In genomic region chr12:56165369-56165768, GRCh38 we compare ENCODE assay signal across 13 cellular contexts. TPM values are rescaled to one million over a fixed set of nuclear protein-coding genes. Genes with fewer than 3 reads are reported as not detected.
DNase-seq lines count a peak whose midpoint lies in the region; ATAC-seq, FAIRE-seq and TF ChIP-seq lines count a peak whose summit lies in the region.
"Had no signal": no experiment of that assay in that cellular context is flagged by ENCODE, and none has a peak within 500 bp of the region (broad histone marks: within the 10 kb centered on the region; RNA-seq: fewer than 3 reads in every experiment).

No MANE protein-coding gene starts in this region.

- H2AFZ ChIP-seq in IMR-90 (replicated peaks; ENCODE audit: low read length, poor library complexity): no peak overlapping the region

- peaks cover 14 to 43% of the 10 kb centered on the region in 2 experiments for H3K79me1 ChIP-seq in IMR-90 (ENCODE audit: low read depth in 1 of 2, low read length in 2 of 2)

- H3K9me3 Mint-ChIP-seq in CD4-positive, alpha-beta T cell: no peaks in the 10 kb centered on the region
- H3K9me3 Mint-ChIP-seq: activated T-helper 2 cell treated with anti-CD3 and anti-CD28 coated beads, Interferon-gamma antibody, Interleukin-2, Interleukin-4, amounts not matched to agents 10 μg/mL and 5 μg/mL and 100 μg/mL, durations not matched to agents 14 hours and 24 hours and 36 hours; IgD-negative memory B cell had no signal

- no peak overlapping the region for H2BK15ac ChIP-seq in IMR-90 (ENCODE audit: low read depth, low read length)

- intact Hi-C loops in CD4-positive, alpha-beta T cell (cut with DNase I, micrococcal nuclease): no loop called here
- intact Hi-C loops in IMR-90 (cut with micrococcal nuclease): no loop called here
- intact Hi-C loops in lower lobe of right lung (cut with DNase I): no loop called here

- peaks cover 48% of the 10 kb centered on the region for H4K20me1 ChIP-seq in IMR-90 (ENCODE audit: insufficient read depth, low read length)

- peaks cover 11% of the 10 kb centered on the region for H3K4me1 Mint-ChIP-seq in CD4-positive, alpha-beta T cell (ENCODE audit: low read depth)

- no peak overlapping the region for H4K5ac ChIP-seq in IMR-90 (ENCODE audit: low read depth, low read length)

- H3K4me1 ChIP-seq in IMR-90 (ENCODE audit: control insufficient read depth, insufficient read depth, low read length) (peaks cover 7% of the 10 kb centered on the region; the same call in 1 of the 2 replicates), lower lobe of right lung (peaks cover 28% of the 10 kb centered on the region)

- H3K36me3 ChIP-seq in IMR-90 (ENCODE audit: control insufficient read depth, insufficient read depth, low read length) (peaks cover 82% of the 10 kb centered on the region), lower lobe of right lung (peaks cover 98% of the 10 kb centered on the region)
- H3K36me3 ChIP-seq: uterus had no signal

- no peak for DNase-seq in CD4-positive, alpha-beta T cell
- DNase-seq in IMR-90 (no peak), lower lobe of right lung (no peak), urothelium cell line (ENCODE audit: low spot score) (no peak), GM20000 (ENCODE audit: low spot score) (no peak), NCI-H345 (lab: John Stamatoyannopoulos, UW) (no peak)
- DNase-seq: caudate nucleus, NCI-H1694, spleen, uterus had no signal

- TF ChIP-seq CTCF in CD4-positive, alpha-beta T cell (IDR thresholded peaks at IDR 0.05): no peak
- no peak for TF ChIP-seq CTCF in IMR-90 (conservative IDR thresholded peaks at IDR 0.05; ENCODE audit: low read depth, low read length)
- no peak for TF ChIP-seq CTCF in lower lobe of right lung (IDR thresholded peaks at IDR 0.05)
- TF ChIP-seq CTCF in GM20000 (IDR thresholded peaks at IDR 0.05; ENCODE audit: extremely low read depth, missing control alignments): no peak

- H3K18ac ChIP-seq in IMR-90 (ENCODE audit: low read depth, low read length): no peak overlapping the region

- POLR2A ChIA-PET in CD4-positive, alpha-beta T cell (lab: Charles Lee): interaction anchor here (0.8 to 1.1 kb wide), 4 partner anchors 10 to 38 kb away, joined by 3 to 5 read pairs (median 4); partner anchors contain the start of gene SMARCC2
- POLR2A ChIA-PET in IMR-90 (lab: Charles Lee; ENCODE audit: unreplicated experiment): interaction anchor here (0.5 kb wide), 1 partner anchor 14 kb away, joined by 3 read pairs; no protein-coding TSS in a partner anchor

- peak overlapping the region; percentile 29 for H2AK9ac ChIP-seq in IMR-90 (replicated peaks; ENCODE audit: low read depth, low read length, poor library complexity)

- no peaks in the 10 kb centered on the region for H3K27me3 ChIP-seq in CD4-positive, alpha-beta T cell (ENCODE audit: control insufficient read depth, insufficient read depth, low read length)
- H3K27me3 ChIP-seq in IMR-90 (ENCODE audit: control insufficient read depth, insufficient read depth, low read length) (no peaks in the 10 kb centered on the region), lower lobe of right lung (ENCODE audit: low read depth) (no peaks in the 10 kb centered on the region)
- H3K27me3 ChIP-seq: spleen, uterus had no signal

- H3K4me3 ChIP-seq in IMR-90 (ENCODE audit: insufficient read depth, low read depth, low read length) (no peak overlapping the region), lower lobe of right lung (no peak overlapping the region)
- H3K4me3 ChIP-seq: spleen, uterus had no signal

- no peak overlapping the region for H2BK5ac ChIP-seq in IMR-90 (ENCODE audit: low read depth, low read length, poor library complexity, severe bottlenecking)

- H3K27me3 Mint-ChIP-seq in CD4-positive, alpha-beta T cell: no peaks in the 10 kb centered on the region
- H3K27me3 Mint-ChIP-seq: IgD-negative memory B cell had no signal

- no peak overlapping the region for H2BK120ac ChIP-seq in IMR-90 (ENCODE audit: low read depth, low read length)

- CTCF ChIA-PET in CD4-positive, alpha-beta T cell (lab: Charles Lee): interaction anchor here (1.7 kb wide), 1 partner anchor 24 kb away, joined by 5 read pairs; the partner anchor contains the start of gene SMARCC2
- CTCF ChIA-PET in IMR-90 (lab: Yijun Ruan, JAX): interaction anchor here (1.0 kb wide), 1 partner anchor 24 kb away, joined by 4 read pairs; the partner anchor contains the start of gene SMARCC2

- 80% methylated on average over 1 of the region's 4 CpGs; no CpG with 5 or more reads in 1 of the 2 experiments for WGBS in IMR-90 (ENCODE audit: extremely low coverage in 2 of 2, insufficient read length in 1 of 2), 2 experiments

- H3K27ac ChIP-seq in CD4-positive, alpha-beta T cell (ENCODE audit: low read depth, low read length): no peak overlapping the region
- H3K27ac ChIP-seq in IMR-90 (ENCODE audit: insufficient read depth, low read length) (no peak overlapping the region), lower lobe of right lung (no peak overlapping the region)
- H3K27ac ChIP-seq: C4-2B had no signal

- dilution Hi-C loops in IMR-90 (cut with HindIII; ENCODE audit: low sequenced_read_pairs, unreplicated experiment): no loop called here

- H3K27ac Mint-ChIP-seq in CD4-positive, alpha-beta T cell: peak overlapping the region; percentile 24
- H3K27ac Mint-ChIP-seq: activated T-helper 2 cell treated with anti-CD3 and anti-CD28 coated beads, Interferon-gamma antibody, Interleukin-2, Interleukin-4, amounts not matched to agents 10 μg/mL and 5 μg/mL and 100 μg/mL, durations not matched to agents 14 hours and 24 hours and 36 hours; IgD-negative memory B cell had no signal

- BruUV-seq in IMR-90 (replicated peaks; lab: Mats Ljungman, UMichigan): no TSS peak

- no peak overlapping the region for H3K9ac ChIP-seq in IMR-90 (ENCODE audit: low read depth, low read length)

- no peak for ATAC-seq in CD4-positive, alpha-beta T cell (ENCODE audit: poor library complexity)
- ATAC-seq in IMR-90 (ENCODE audit: low read depth) (peak; percentile 3), lower lobe of right lung (peak; percentile 1 to 8)

- in situ Hi-C loops in IMR-90 (cut with MboI; ENCODE audit: low sequenced_read_pairs): no loop called here

- no peak overlapping the region for H3K14ac ChIP-seq in IMR-90 (replicated peaks; ENCODE audit: low read depth, low read length)

- no peak overlapping the region for H3K4me2 ChIP-seq in IMR-90 (ENCODE audit: low read depth, low read length)

- no peak overlapping the region for H2BK20ac ChIP-seq in IMR-90 (ENCODE audit: low read depth, low read length)

- H3K4ac ChIP-seq in IMR-90 (ENCODE audit: low read depth, low read length): no peak overlapping the region

- no peak for FAIRE-seq in urothelium cell line (lab: Jason Lieb, UNC)

- H3K36me3 Mint-ChIP-seq in CD4-positive, alpha-beta T cell (ENCODE audit: low read depth): peaks cover 85% of the 10 kb centered on the region

- H3K9me1 ChIP-seq in IMR-90 (ENCODE audit: insufficient read depth, low read length): no peaks in the 10 kb centered on the region; the same call in 1 of the 2 replicates

- H2AK5ac ChIP-seq in IMR-90 (ENCODE audit: low read depth, low read length): no peak overlapping the region

- peak overlapping the region; percentile 40; the same call in 1 of the 2 replicates for H3K23ac ChIP-seq in IMR-90 (ENCODE audit: low read depth, low read length)

- no peak overlapping the region for H3K4me3 Mint-ChIP-seq in CD4-positive, alpha-beta T cell
- H3K4me3 Mint-ChIP-seq: IgD-negative memory B cell had no signal

- H4K8ac ChIP-seq in IMR-90 (ENCODE audit: low read depth in 2 of 2, low read length in 2 of 2): peak overlapping the region in 1 of 2 experiments; percentile 3; a peak in 1 of 4 replicates

- H4K91ac ChIP-seq in IMR-90 (ENCODE audit: insufficient read depth, low read depth, low read length): no peak overlapping the region

- TF ChIP-seq RAD21 in IMR-90 (IDR thresholded peaks at IDR 0.05; ENCODE audit: low read length): no peak

- no peak overlapping the region for H3K56ac ChIP-seq in IMR-90 (ENCODE audit: extremely low read depth, insufficient read depth, low read length)

- TF ChIP-seq POLR2A in IMR-90 (IDR thresholded peaks at IDR 0.05; ENCODE audit: low read depth, low read length): no peak

- no peaks in the 10 kb centered on the region for H3K9me3 ChIP-seq in CD4-positive, alpha-beta T cell (ENCODE audit: control insufficient read depth, low read length)
- H3K9me3 ChIP-seq in IMR-90 (ENCODE audit: control insufficient read depth, insufficient read depth, low read length) (no peaks in the 10 kb centered on the region), lower lobe of right lung (no peaks in the 10 kb centered on the region)
- H3K9me3 ChIP-seq: spleen, uterus had no signal

TF ChIP-seq in IMR-90, 13 proteins besides CTCF, POLR2A, EP300 and RAD21 (continues in another document):
- TF ChIP-seq RCOR1 (IDR thresholded peaks at IDR 0.05; ENCODE audit: insufficient replicate concordance, low read length) (no peak), NFE2L2 (IDR thresholded peaks at IDR 0.05; ENCODE audit: low read depth, low read length) (no peak)

RNA-seq across cellular contexts. Expression of gene MYL6, which starts 7.2 kb away (rescaled TPM):
- 100 to 1,000 TPM; 670 to 673 TPM for total RNA-seq in CD4-positive, alpha-beta T cell
- total RNA-seq in IMR-90 (2012; rRNA removed): 4,816 and 6,155 TPM in 2 replicates
- 6,979 and 8,569 TPM in 2 replicates for polyA plus RNA-seq in IMR-90 (2012; rRNA removed)
- polyA plus RNA-seq in IMR-90 (2012; cell fraction: cytosol; rRNA removed): 4,737 and 9,751 TPM in 2 replicates
- 1,664 and 4,642 TPM in 2 replicates for polyA plus RNA-seq in IMR-90 (2012; cell fraction: nucleus; rRNA removed; ENCODE audit: low replicate concordance)
- total RNA-seq in lower lobe of right lung: 1,292 TPM

RNA-seq across cellular contexts. Expression of gene MYL6B, which starts 13.0 kb away (rescaled TPM):
- 1 to 10 TPM; 6.2 to 6.4 TPM for total RNA-seq in CD4-positive, alpha-beta T cell
- total RNA-seq in IMR-90 (2012; rRNA removed): 78.3 and 90.0 TPM in 2 replicates
- polyA plus RNA-seq in IMR-90 (2012; rRNA removed): 112 and 117 TPM in 2 replicates
- 121 and 135 TPM in 2 replicates for polyA plus RNA-seq in IMR-90 (2012; cell fraction: cytosol; rRNA removed)
- 47.4 and 68.8 TPM in 2 replicates for polyA plus RNA-seq in IMR-90 (2012; cell fraction: nucleus; rRNA removed; ENCODE audit: low replicate concordance)
- 21.4 TPM for total RNA-seq in lower lobe of right lung

RNA-seq across cellular contexts. Expression of gene SMARCC2, which starts 23.9 kb away (rescaled TPM):
- total RNA-seq in CD4-positive, alpha-beta T cell: 100 to 1,000 TPM; 104 to 109 TPM
- total RNA-seq in IMR-90 (2012; rRNA removed) (41.4 and 42.3 TPM in 2 replicates), lower lobe of right lung (115 TPM)
- 43.8 and 44.3 TPM in 2 replicates for polyA plus RNA-seq in IMR-90 (2012; rRNA removed)
- polyA plus RNA-seq in IMR-90 (2012; cell fraction: cytosol; rRNA removed): 13.3 and 20.0 TPM in 2 replicates
- polyA plus RNA-seq in IMR-90 (2012; cell fraction: nucleus; rRNA removed; ENCODE audit: low replicate concordance): 107 and 224 TPM in 2 replicates

RNA-seq across cellular contexts. Expression of gene ESYT1, which starts 37.3 kb away (rescaled TPM):
- 10 to 100 TPM; 88.5 to 90.3 TPM for total RNA-seq in CD4-positive, alpha-beta T cell
- total RNA-seq in IMR-90 (2012; rRNA removed) (137 and 150 TPM in 2 replicates), lower lobe of right lung (114 TPM)
- polyA plus RNA-seq in IMR-90 (2012; rRNA removed): 153 and 157 TPM in 2 replicates
- polyA plus RNA-seq in IMR-90 (2012; cell fraction: cytosol; rRNA removed): 133 and 158 TPM in 2 replicates
- polyA plus RNA-seq in IMR-90 (2012; cell fraction: nucleus; rRNA removed; ENCODE audit: low replicate concordance): 156 and 212 TPM in 2 replicates

RNA-seq across cellular contexts. Expression of gene ZC3H10, which starts 47.3 kb away (rescaled TPM):
- 1 to 10 TPM; 6.3 to 8.9 TPM for total RNA-seq in CD4-positive, alpha-beta T cell
- total RNA-seq in IMR-90 (2012; rRNA removed) (3.3 and 3.6 TPM in 2 replicates), lower lobe of right lung (12.5 TPM)
- 1.1 and 1.5 TPM in 2 replicates for polyA plus RNA-seq in IMR-90 (2012; rRNA removed)
- 0.48 and 1.1 TPM in 2 replicates for polyA plus RNA-seq in IMR-90 (2012; cell fraction: cytosol; rRNA removed)
- polyA plus RNA-seq in IMR-90 (2012; cell fraction: nucleus; rRNA removed; ENCODE audit: low replicate concordance): 1.7 and 2.8 TPM in 2 replicates
